Comparison of ENCODE assay signal across 8 cellular contexts in genomic region chrX:57910287-57910912, GRCh38. TPM values are rescaled to one million over a fixed set of nuclear protein-coding genes. Genes with fewer than 3 reads are reported as not detected.
DNase-seq lines count a peak whose midpoint lies in the region; ATAC-seq and TF ChIP-seq lines count a peak whose summit lies in the region.
"Not testable (repeated sequence)": the region's sequence is repeated elsewhere in the genome, so short reads cannot be mapped to it uniquely, and the experiment has no call there.

ZXDA (minus strand) TSS chrX:57910458; CDS start chrX:57910420, 38 bp downstream.

- H3K27me3 Mint-ChIP-seq in activated naive CD4-positive, alpha-beta T cell treated with anti-CD3 and anti-CD28 coated beads for 36 hours (ENCODE audit: low read depth); stimulated activated naive CD8-positive, alpha-beta T cell treated with anti-CD3 and anti-CD28 coated beads, Interleukin-15, Interleukin-2, amounts not matched to agents 100 ng/mL and 50 ng/mL, for 24 hours: not testable (repeated sequence)

- peaks cover 14% of the 10 kb centered on the region for H3K36me3 Mint-ChIP-seq in activated naive CD4-positive, alpha-beta T cell treated with anti-CD3 and anti-CD28 coated beads for 36 hours (ENCODE audit: low read depth)
- H3K36me3 Mint-ChIP-seq in stimulated activated naive CD8-positive, alpha-beta T cell treated with anti-CD3 and anti-CD28 coated beads, Interleukin-15, Interleukin-2, amounts not matched to agents 100 ng/mL and 50 ng/mL, for 24 hours (ENCODE audit: low read depth) = not testable (repeated sequence)

- peak; percentile 71 for ATAC-seq in GM21367 (IDR thresholded peaks at IDR 0.05; ENCODE audit: unreplicated experiment)
- ATAC-seq in HG03097 (IDR thresholded peaks at IDR 0.05; ENCODE audit: low FRiP score, unreplicated experiment) = peak; percentile 51
- ATAC-seq in lung (ENCODE audit: insufficient read depth, low FRiP score) = peak; percentile 56

- not testable (repeated sequence) for H3K9me3 ChIP-seq in esophagus (ENCODE audit: control insufficient read depth in 2 of 2, insufficient read depth in 1 of 2, low read depth in 1 of 2, low read length in 1 of 2); lung (ENCODE audit: control insufficient read depth in 2 of 2, insufficient read depth in 1 of 2, low read length in 1 of 2)

- DNase-seq in DMS53 (lab: John Stamatoyannopoulos, UW) = peak; percentile 25
- DNase-seq in NCI-H446 treated with DMSO at 0.1 percent for 48 hours (lab: John Stamatoyannopoulos, UW) = peak; percentile 16
- DNase-seq in activated naive CD4-positive, alpha-beta T cell treated with anti-CD3 and anti-CD28 coated beads for 36 hours; lung (ENCODE audit: low spot score): not testable (repeated sequence)

- CTCF ChIA-PET in activated naive CD4-positive, alpha-beta T cell treated with anti-CD3 and anti-CD28 coated beads for 36 hours (lab: Charles Lee) = not testable (repeated sequence)

- H3K27ac Mint-ChIP-seq in activated naive CD4-positive, alpha-beta T cell treated with anti-CD3 and anti-CD28 coated beads for 36 hours = peak within 1 kb of the TSS; percentile 93
- H3K27ac Mint-ChIP-seq in stimulated activated naive CD8-positive, alpha-beta T cell treated with anti-CD3 and anti-CD28 coated beads, Interleukin-15, Interleukin-2, amounts not matched to agents 100 ng/mL and 50 ng/mL, for 24 hours = peak within 1 kb of the TSS; percentile 93

- H3K36me3 ChIP-seq in esophagus (ENCODE audit: control insufficient read depth in 2 of 2, insufficient read depth in 2 of 2, low read length in 1 of 2); lung (ENCODE audit: control insufficient read depth in 2 of 2, insufficient read depth in 2 of 2, low read length in 2 of 2): not testable (repeated sequence)

- TF ChIP-seq CTCF in lung (IDR thresholded peaks at IDR 0.05; ENCODE audit: control extremely low read depth, extremely low read depth) = not testable (repeated sequence)

- intact Hi-C loops in activated naive CD4-positive, alpha-beta T cell treated with anti-CD3 and anti-CD28 coated beads for 36 hours (cut with micrococcal nuclease) = loop anchor here (5.0 to 10.0 kb wide), 2 partner anchors 318 to 1106 kb away; partner anchors contain the start of gene ZXDB

- H3K4me3 Mint-ChIP-seq in activated naive CD4-positive, alpha-beta T cell treated with anti-CD3 and anti-CD28 coated beads for 36 hours = peak within 1 kb of the TSS; percentile 72
- H3K4me3 Mint-ChIP-seq in stimulated activated naive CD8-positive, alpha-beta T cell treated with anti-CD3 and anti-CD28 coated beads, Interleukin-15, Interleukin-2, amounts not matched to agents 100 ng/mL and 50 ng/mL, for 24 hours = peak within 1 kb of the TSS; percentile 81

- H3K27me3 ChIP-seq in esophagus (ENCODE audit: control insufficient read depth in 1 of 2, insufficient read depth in 2 of 2, low read length in 2 of 2); lung (ENCODE audit: control insufficient read depth, insufficient read depth): not testable (repeated sequence)

- H3K27ac ChIP-seq in esophagus (ENCODE audit: low read depth in 2 of 2, low read length in 1 of 2) (peak within 1 kb of the TSS; percentile 73 to 79), lung (ENCODE audit: low read depth in 1 of 2, low read length in 1 of 2) (peak within 1 kb of the TSS; percentile 90 to 96)

- 0 to 15% methylated on average over 5 to 13 of the region's 35 CpGs for WGBS in esophagus, 2 donors
- WGBS in lung, 2 donors = 4 to 34% methylated on average over 5 to 15 of the region's 35 CpGs

- not testable (repeated sequence) for H3K4me1 ChIP-seq in esophagus (ENCODE audit: control insufficient read depth in 2 of 2, insufficient read depth in 2 of 2, low read length in 1 of 2); lung (ENCODE audit: control insufficient read depth in 2 of 2, insufficient read depth in 2 of 2, low read length in 2 of 2)

- not testable (repeated sequence) for H3K9me3 Mint-ChIP-seq in activated naive CD4-positive, alpha-beta T cell treated with anti-CD3 and anti-CD28 coated beads for 36 hours; stimulated activated naive CD8-positive, alpha-beta T cell treated with anti-CD3 and anti-CD28 coated beads, Interleukin-15, Interleukin-2, amounts not matched to agents 100 ng/mL and 50 ng/mL, for 24 hours

- H3K4me1 Mint-ChIP-seq in activated naive CD4-positive, alpha-beta T cell treated with anti-CD3 and anti-CD28 coated beads for 36 hours (ENCODE audit: low read depth) = peaks cover 20% of the 10 kb centered on the region
- H3K4me1 Mint-ChIP-seq in stimulated activated naive CD8-positive, alpha-beta T cell treated with anti-CD3 and anti-CD28 coated beads, Interleukin-15, Interleukin-2, amounts not matched to agents 100 ng/mL and 50 ng/mL, for 24 hours (ENCODE audit: low read depth) = peaks cover 29% of the 10 kb centered on the region

- H3K4me3 ChIP-seq in esophagus (ENCODE audit: low read depth in 1 of 2, low read length in 2 of 2) = peak within 1 kb of the TSS; percentile 39 to 56
- H3K4me3 ChIP-seq in lung = peak within 1 kb of the TSS; percentile 32

RNA-seq across cellular contexts. Expression of gene ZXDA, which starts in this region (rescaled TPM):
- 1 to 10 TPM; 2.0 to 2.4 TPM for total RNA-seq in activated naive CD4-positive, alpha-beta T cell treated with anti-CD3 and anti-CD28 coated beads for 36 hours
- polyA plus RNA-seq in esophagus (under 1 TPM; 0.20 to 0.51 TPM), lung (1 to 10 TPM in 1 of 2 donors, under 1 TPM in 1; 0.47 to 1.2 TPM)
- 10 to 100 TPM in 1 of 2 donors, 1 to 10 TPM in 1; 5.7 to 10.2 TPM for total RNA-seq in lung
